8 cellular contexts compared by ENCODE assay signal in genomic region chr5:141617682-141618029, GRCh38. TPM values are rescaled to one million over a fixed set of nuclear protein-coding genes. Genes with fewer than 3 reads are reported as not detected.
DNase-seq lines count a peak whose midpoint lies in the region; ATAC-seq and TF ChIP-seq lines count a peak whose summit lies in the region.

No MANE protein-coding gene starts in this region.

- H3K27ac ChIP-seq in esophagus (ENCODE audit: low read depth in 2 of 2, low read length in 1 of 2): peak overlapping the region; percentile 97
- H3K27ac ChIP-seq in rectal smooth muscle tissue (ENCODE audit: low read depth, low read length): no peak overlapping the region

- H3K4me3 ChIP-seq in GM12865 (ENCODE audit: low read depth, low read length): peak overlapping the region; percentile 63
- H3K4me3 ChIP-seq in esophagus (ENCODE audit: low read depth in 1 of 2, low read length in 2 of 2): peak overlapping the region; percentile 85 to 87
- peak overlapping the region; percentile 76 for H3K4me3 ChIP-seq in rectal smooth muscle tissue (ENCODE audit: low read length)

- H3K9me3 ChIP-seq in esophagus (ENCODE audit: control insufficient read depth in 2 of 2, insufficient read depth in 1 of 2, low read depth in 1 of 2, low read length in 1 of 2): no peaks in the 10 kb centered on the region

- no peak for ATAC-seq in HG02678 (IDR thresholded peaks at IDR 0.05; ENCODE audit: unreplicated experiment)

- TF ChIP-seq CTCF in GM12865 (IDR thresholded peaks at IDR 0.05; ENCODE audit: insufficient read depth, low read depth, low read length, missing control alignments): no peak

- WGBS in esophagus, 2 donors: 4 to 6% methylated on average over 9 of the region's 9 CpGs

- H3K36me3 ChIP-seq in esophagus (ENCODE audit: control insufficient read depth in 2 of 2, insufficient read depth in 2 of 2, low read length in 1 of 2) (peaks cover 4% of the 10 kb centered on the region in 2 donors), rectal smooth muscle tissue (ENCODE audit: control insufficient read depth, insufficient read depth, low read length) (peaks cover 4% of the 10 kb centered on the region)

- H3K27me3 ChIP-seq in esophagus (ENCODE audit: control insufficient read depth in 1 of 2, insufficient read depth in 2 of 2, low read length in 2 of 2) (no peaks in the 10 kb centered on the region), rectal smooth muscle tissue (ENCODE audit: control insufficient read depth, insufficient read depth, low read length) (no peaks in the 10 kb centered on the region)

- DNase-seq in GM12865 (ENCODE audit: low read depth) (no peak), RKO (ENCODE audit: low spot score) (peak; percentile 28), epidermal melanocyte (ENCODE audit: insufficient read length, low spot score) (no peak), putamen (ENCODE audit: low spot score) (no peak)
- DNase-seq in activated CD4-positive, alpha-beta T cell treated with anti-CD3 and anti-CD28 coated beads, Interleukin-2, amount 50 U/mL, for 4 hours: no peak

- no peak overlapping the region for H3K9ac ChIP-seq in rectal smooth muscle tissue (ENCODE audit: low read length)

- H3K4me1 ChIP-seq in esophagus (ENCODE audit: control insufficient read depth in 2 of 2, insufficient read depth in 2 of 2, low read length in 1 of 2): no peaks in the 10 kb centered on the region
- H3K4me1 ChIP-seq in rectal smooth muscle tissue (ENCODE audit: control insufficient read depth, insufficient read depth, low read length): no peaks in the 10 kb centered on the region

RNA-seq across cellular contexts. Expression of gene DIAPH1, which starts 1.1 kb away (rescaled TPM):
- polyA plus RNA-seq in esophagus: 10 to 100 TPM; 84.2 to 84.5 TPM

RNA-seq across cellular contexts. Expression of gene HDAC3, which starts 19.0 kb away (rescaled TPM):
- polyA plus RNA-seq in esophagus: 10 to 100 TPM; 38.9 to 46.3 TPM

RNA-seq across cellular contexts. Expression of gene RELL2, which starts 19.1 kb away (rescaled TPM):
- polyA plus RNA-seq in esophagus: 1 to 10 TPM; 6.3 to 6.7 TPM

RNA-seq across cellular contexts. Expression of gene FCHSD1, which starts 33.6 kb away (rescaled TPM):
- polyA plus RNA-seq in esophagus: 10 to 100 TPM; 10.3 to 16.2 TPM
